ENCODE assay signal across 28 cellular contexts in genomic region chr20:18637296-18637695, GRCh38.
"Had no signal": no experiment of that assay in that cellular context is flagged by ENCODE, and none has a peak within 500 bp of the region (broad histone marks: within the 10 kb centered on the region; RNA-seq: fewer than 3 reads in every experiment).

No MANE protein-coding gene starts in this region.

- H3K4me2 ChIP-seq: hepatocyte, smooth muscle cell had no signal

- H3K27ac Mint-ChIP-seq: activated CD4-positive, alpha-beta T cell treated with anti-CD3 and anti-CD28 coated beads for 36 hours; activated CD8-positive, alpha-beta memory T cell treated with anti-CD3 and anti-CD28 coated beads, Interleukin-2, amount 10 ng/mL, durations not matched to agents 7 days and 5 days; activated CD8-positive, alpha-beta T cell treated with anti-CD3 and anti-CD28 coated beads, Interleukin-2, amount 10 ng/mL, durations not matched to agents 7 days and 5 days; activated naive CD4-positive, alpha-beta T cell treated with anti-CD3 and anti-CD28 coated beads, Interleukin-2, amount 50 U/mL, for 72 hours; activated T-helper 2 cell treated with anti-CD3 and anti-CD28 coated beads, Interferon-gamma antibody, Interleukin-2, Interleukin-4, amounts not matched to agents 10 μg/mL and 5 μg/mL and 100 μg/mL, durations not matched to agents 14 hours and 24 hours and 36 hours; nephron; stimulated activated naive B cell treated with anti-CD40 and anti-IgM and Interleukin-4, amounts not matched to agents 10 μg/mL and 1 μg/mL and 100 μg/mL, for 72 hours; T-helper 2 cell treated with Interferon-gamma antibody and Interleukin-4, amounts not matched to agents 5 μg/mL and 100 μg/mL, for 36 hours had no signal

- H3K4me3 Mint-ChIP-seq: activated CD4-positive, alpha-beta T cell treated with anti-CD3 and anti-CD28 coated beads for 36 hours; activated CD8-positive, alpha-beta memory T cell treated with anti-CD3 and anti-CD28 coated beads, Interleukin-2, amount 10 ng/mL, durations not matched to agents 7 days and 5 days; activated CD8-positive, alpha-beta T cell treated with anti-CD3 and anti-CD28 coated beads, Interleukin-2, amount 10 ng/mL, durations not matched to agents 7 days and 5 days; nephron; stimulated activated naive B cell treated with anti-CD40 and anti-IgM and Interleukin-4, amounts not matched to agents 10 μg/mL and 1 μg/mL and 100 μg/mL, for 72 hours; T-helper 2 cell treated with Interferon-gamma antibody and Interleukin-4, amounts not matched to agents 5 μg/mL and 100 μg/mL, for 36 hours had no signal

- ATAC-seq: activated CD4-positive, alpha-beta T cell treated with anti-CD3 and anti-CD28 coated beads for 36 hours; activated CD8-positive, alpha-beta memory T cell treated with anti-CD3 and anti-CD28 coated beads, Interleukin-2, amount 10 ng/mL, durations not matched to agents 7 days and 5 days; activated CD8-positive, alpha-beta T cell treated with anti-CD3 and anti-CD28 coated beads, Interleukin-2, amount 10 ng/mL, durations not matched to agents 7 days and 5 days; activated naive CD4-positive, alpha-beta T cell treated with anti-CD3 and anti-CD28 coated beads, Interleukin-2, amount 50 U/mL, for 72 hours; body of pancreas; sciatic nerve; stimulated activated naive B cell treated with anti-CD40 and anti-IgM and Interleukin-4, amounts not matched to agents 10 μg/mL and 1 μg/mL and 100 μg/mL, for 72 hours; upper lobe of right lung had no signal

- H3K9me3 ChIP-seq: body of pancreas, left ventricle myocardium inferior, neutrophil, stomach, thyroid gland, upper lobe of right lung had no signal

- H3K9me3 Mint-ChIP-seq: activated naive CD4-positive, alpha-beta T cell treated with anti-CD3 and anti-CD28 coated beads, Interleukin-2, amount 50 U/mL, for 72 hours; activated T-helper 2 cell treated with anti-CD3 and anti-CD28 coated beads, Interferon-gamma antibody, Interleukin-2, Interleukin-4, amounts not matched to agents 10 μg/mL and 5 μg/mL and 100 μg/mL, durations not matched to agents 14 hours and 24 hours and 36 hours; nephron; stimulated activated naive B cell treated with anti-CD40 and anti-IgM and Interleukin-4, amounts not matched to agents 10 μg/mL and 1 μg/mL and 100 μg/mL, for 72 hours; T-helper 2 cell treated with Interferon-gamma antibody and Interleukin-4, amounts not matched to agents 5 μg/mL and 100 μg/mL, for 36 hours had no signal

- H3K27me3 Mint-ChIP-seq: activated CD4-positive, alpha-beta T cell treated with anti-CD3 and anti-CD28 coated beads for 36 hours; activated CD8-positive, alpha-beta memory T cell treated with anti-CD3 and anti-CD28 coated beads, Interleukin-2, amount 10 ng/mL, durations not matched to agents 7 days and 5 days; stimulated activated naive B cell treated with anti-CD40 and anti-IgM and Interleukin-4, amounts not matched to agents 10 μg/mL and 1 μg/mL and 100 μg/mL, for 72 hours had no signal

- H3K79me2 ChIP-seq: hepatocyte had no signal

- H3K27me3 ChIP-seq: body of pancreas, hepatocyte, neutrophil, stomach, thyroid gland, upper lobe of right lung had no signal

- H2AFZ ChIP-seq: hepatocyte had no signal

- H3K4me1 ChIP-seq: body of pancreas, thyroid gland, upper lobe of right lung had no signal

- H3K4me3 ChIP-seq: body of pancreas, hepatocyte, left ventricle myocardium inferior, lung, smooth muscle cell, stomach, thyroid gland, upper lobe of right lung had no signal

- H3K4me1 Mint-ChIP-seq: activated CD8-positive, alpha-beta memory T cell treated with anti-CD3 and anti-CD28 coated beads, Interleukin-2, amount 10 ng/mL, durations not matched to agents 7 days and 5 days had no signal

- H3K27ac ChIP-seq: body of pancreas, hepatocyte, left ventricle myocardium inferior, neutrophil, stomach, thyroid gland, upper lobe of right lung had no signal

- DNase-seq: activated CD4-positive, alpha-beta T cell treated with anti-CD3 and anti-CD28 coated beads for 36 hours; activated CD4-positive, CD25-positive, alpha-beta regulatory T cell; activated CD8-positive, alpha-beta memory T cell treated with anti-CD3 and anti-CD28 coated beads, Interleukin-2, amount 10 ng/mL, durations not matched to agents 7 days and 5 days; activated CD8-positive, alpha-beta T cell treated with anti-CD3 and anti-CD28 coated beads, Interleukin-2, amount 10 ng/mL, durations not matched to agents 7 days and 5 days; activated naive CD4-positive, alpha-beta T cell; activated T-cell treated with anti-CD3 and anti-CD28 coated beads, Interleukin-2, amount 50 U/mL, for 48 hours; anterior cingulate cortex; body of pancreas; effector memory CD4-positive, alpha-beta T cell; glutamatergic neuron; islet precursor cell; left ventricle myocardium inferior; stimulated activated CD4-positive, alpha-beta T cell treated with anti-CD3 and anti-CD28 coated beads, Interleukin-1b, Interleukin-23, amount 100 ng/mL, for 48 hours; stimulated activated CD4-positive, alpha-beta T cell treated with anti-CD3 and anti-CD28 coated beads, Interleukin-4, amount 100 ng/mL, for 4 hours; stimulated activated CD8-positive, alpha-beta memory T cell treated with anti-CD3 and anti-CD28 coated beads, Interleukin-4, amount 100 ng/mL, for 48 hours; stimulated activated naive B cell treated with anti-CD40 and anti-IgM and Interleukin-4, amounts not matched to agents 10 μg/mL and 1 μg/mL and 100 μg/mL, for 72 hours; stomach; thyroid gland; upper lobe of right lung had no signal

- H3K36me3 ChIP-seq: left ventricle myocardium inferior, neutrophil, stomach, thyroid gland, upper lobe of right lung had no signal
